8 cellular contexts compared by ENCODE assay signal in genomic region chr2:228878138-228878537, GRCh38.
"Had no signal": no experiment of that assay in that cellular context is flagged by ENCODE, and none has a peak within 500 bp of the region (broad histone marks: within the 10 kb centered on the region; RNA-seq: fewer than 3 reads in every experiment).

No MANE protein-coding gene starts in this region.

- ATAC-seq: GM12878 had no signal

- DNase-seq: GDM1, GF-D8 had no signal

- FAIRE-seq: G401.6, GM12878, GM12891, GM12892, GM18507, GM19239 had no signal

- H3K4me3 ChIP-seq: GM12878 had no signal
